Comparison of ENCODE assay signal across 1 cellular context in genomic region chr12:6294533-6295186, GRCh38.
TF ChIP-seq lines count a peak whose summit lies in the region.

No MANE protein-coding gene starts in this region.

TF ChIP-seq in HCT116, 20 proteins besides CTCF, POLR2A, EP300 and RAD21 (continued from another document):
- TF ChIP-seq ZBTB33 (IDR thresholded peaks at IDR 0.05; ENCODE audit: extremely low read depth, insufficient replicate concordance, low read length): no peak
- no peak for TF ChIP-seq SRF (IDR thresholded peaks at IDR 0.05; ENCODE audit: low read depth)
- no peak for TF ChIP-seq POLR2AphosphoS5 (IDR thresholded peaks at IDR 0.05; ENCODE audit: low read depth, low read length)
- no peak for TF ChIP-seq TCF7L2 (IDR thresholded peaks at IDR 0.05; ENCODE audit: borderline replicate concordance, extremely low read depth, insufficient read depth, insufficient read length)
- TF ChIP-seq SP1 (IDR thresholded peaks at IDR 0.05; ENCODE audit: low read depth): 0 out of 2 replicates have a peak, but pooled peaks have one; percentile 11
- TF ChIP-seq ZNF274 (IDR thresholded peaks at IDR 0.05; ENCODE audit: low read depth, low read length): no peak
